1 cellular context compared by ENCODE assay signal in genomic region chr10:86535057-86535882, GRCh38.
TF ChIP-seq lines count a peak whose summit lies in the region.

No MANE protein-coding gene starts in this region.

TF ChIP-seq in HepG2, 621 proteins besides CTCF, POLR2A, EP300 and RAD21 (continued from another document and continues in another):
- TF ChIP-seq, protein P1, sequence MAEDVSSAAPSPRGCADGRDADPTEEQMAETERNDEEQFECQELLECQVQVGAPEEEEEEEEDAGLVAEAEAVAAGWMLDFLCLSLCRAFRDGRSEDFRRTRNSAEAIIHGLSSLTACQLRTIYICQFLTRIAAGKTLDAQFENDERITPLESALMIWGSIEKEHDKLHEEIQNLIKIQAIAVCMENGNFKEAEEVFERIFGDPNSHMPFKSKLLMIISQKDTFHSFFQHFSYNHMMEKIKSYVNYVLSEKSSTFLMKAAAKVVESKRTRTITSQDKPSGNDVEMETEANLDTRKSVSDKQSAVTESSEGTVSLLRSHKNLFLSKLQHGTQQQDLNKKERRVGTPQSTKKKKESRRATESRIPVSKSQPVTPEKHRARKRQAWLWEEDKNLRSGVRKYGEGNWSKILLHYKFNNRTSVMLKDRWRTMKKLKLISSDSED (CRISPR knock-in tag; IDR thresholded peaks at IDR 0.05) = peak; percentile 62; the same call in 1 of the 2 replicates
- TF ChIP-seq ZNF556 (CRISPR knock-in tag; IDR thresholded peaks at IDR 0.05; ENCODE audit: borderline replicate concordance) = 0 out of 2 replicates have a peak, but pooled peaks have one; percentile 40
- no peak for TF ChIP-seq ZNF263 (CRISPR knock-in tag; IDR thresholded peaks at IDR 0.05)
- peak; percentile 56; the same call in 1 of the 2 replicates for TF ChIP-seq HOXA3 (CRISPR knock-in tag; IDR thresholded peaks at IDR 0.05)
- no peak for TF ChIP-seq ZFP41 (CRISPR knock-in tag; IDR thresholded peaks at IDR 0.05; ENCODE audit: borderline replicate concordance)
- peak; percentile 50; the same call in 1 of the 2 replicates for TF ChIP-seq DMAP1 (CRISPR knock-in tag; IDR thresholded peaks at IDR 0.05)
- TF ChIP-seq, protein P2, sequence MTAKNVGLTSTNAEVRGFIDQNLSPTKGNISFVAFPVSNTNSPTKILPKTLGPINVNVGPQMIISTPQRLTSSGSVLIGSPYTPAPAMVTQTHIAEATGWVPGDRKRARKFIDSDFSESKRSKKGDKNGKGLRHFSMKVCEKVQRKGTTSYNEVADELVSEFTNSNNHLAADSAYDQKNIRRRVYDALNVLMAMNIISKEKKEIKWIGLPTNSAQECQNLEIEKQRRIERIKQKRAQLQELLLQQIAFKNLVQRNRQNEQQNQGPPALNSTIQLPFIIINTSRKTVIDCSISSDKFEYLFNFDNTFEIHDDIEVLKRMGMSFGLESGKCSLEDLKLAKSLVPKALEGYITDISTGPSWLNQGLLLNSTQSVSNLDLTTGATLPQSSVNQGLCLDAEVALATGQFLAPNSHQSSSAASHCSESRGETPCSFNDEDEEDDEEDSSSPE (CRISPR knock-in tag; IDR thresholded peaks at IDR 0.05) = peak; percentile 37; the same call in 1 of the 2 replicates
- no peak for TF ChIP-seq SOX13 (IDR thresholded peaks at IDR 0.05)
- peak in 1 of 2 experiments; percentile 27; a peak in 1 of 4 replicates for TF ChIP-seq SOX13 (CRISPR knock-in tag; conservative IDR thresholded peaks at IDR 0.05 in 1 of 2, IDR thresholded peaks at IDR 0.05 in 1 of 2)
- TF ChIP-seq MAFK (conservative IDR thresholded peaks at IDR 0.05 in 1 of 2, IDR thresholded peaks at IDR 0.05 in 1 of 2; ENCODE audit: low read length in 2 of 2) = no peak
- no peak for TF ChIP-seq SIN3B (IDR thresholded peaks at IDR 0.05; ENCODE audit: low read length)
- TF ChIP-seq ZNF17 (CRISPR knock-in tag; IDR thresholded peaks at IDR 0.05) = no peak
- TF ChIP-seq TBX3 (IDR thresholded peaks at IDR 0.05; ENCODE audit: borderline replicate concordance) = no peak
- no peak for TF ChIP-seq ZNF326 (CRISPR knock-in tag; IDR thresholded peaks at IDR 0.05; ENCODE audit: borderline replicate concordance)
- no peak for TF ChIP-seq NR2F6 (IDR thresholded peaks at IDR 0.05)
- TF ChIP-seq NR2F6 (CRISPR knock-in tag; IDR thresholded peaks at IDR 0.05) = peak; percentile 24; the same call in 1 of the 2 replicates
- no peak for TF ChIP-seq FIP1L1 (IDR thresholded peaks at IDR 0.05; ENCODE audit: borderline replicate concordance, insufficient read depth, low read depth, low read length)
- TF ChIP-seq MTA1 (CRISPR knock-in tag; IDR thresholded peaks at IDR 0.05; ENCODE audit: borderline replicate concordance) = no peak
- TF ChIP-seq, protein P3, sequence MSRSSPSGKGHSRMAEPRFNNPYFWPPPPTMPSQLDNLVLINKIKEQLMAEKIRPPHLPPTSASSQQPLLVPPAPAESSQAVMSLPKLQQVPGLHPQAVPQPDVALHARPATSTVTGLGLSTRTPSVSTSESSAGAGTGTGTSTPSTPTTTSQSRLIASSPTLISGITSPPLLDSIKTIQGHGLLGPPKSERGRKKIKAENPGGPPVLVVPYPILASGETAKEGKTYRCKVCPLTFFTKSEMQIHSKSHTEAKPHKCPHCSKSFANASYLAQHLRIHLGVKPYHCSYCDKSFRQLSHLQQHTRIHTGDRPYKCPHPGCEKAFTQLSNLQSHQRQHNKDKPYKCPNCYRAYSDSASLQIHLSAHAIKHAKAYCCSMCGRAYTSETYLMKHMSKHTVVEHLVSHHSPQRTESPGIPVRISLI (CRISPR knock-in tag; IDR thresholded peaks at IDR 0.05; ENCODE audit: borderline replicate concordance) = no peak; the same call in 1 of the 2 replicates
- TF ChIP-seq ZSCAN29 (CRISPR knock-in tag; conservative IDR thresholded peaks at IDR 0.05) = peak; percentile 99
- peak; percentile 49; the same call in 1 of the 2 replicates for TF ChIP-seq ZNF770 (CRISPR knock-in tag; IDR thresholded peaks at IDR 0.05)
- TF ChIP-seq YY1 (IDR thresholded peaks at IDR 0.05; ENCODE audit: insufficient read depth, insufficient replicate concordance, low read depth, low read length) = peak; percentile 36
- TF ChIP-seq, protein P4, sequence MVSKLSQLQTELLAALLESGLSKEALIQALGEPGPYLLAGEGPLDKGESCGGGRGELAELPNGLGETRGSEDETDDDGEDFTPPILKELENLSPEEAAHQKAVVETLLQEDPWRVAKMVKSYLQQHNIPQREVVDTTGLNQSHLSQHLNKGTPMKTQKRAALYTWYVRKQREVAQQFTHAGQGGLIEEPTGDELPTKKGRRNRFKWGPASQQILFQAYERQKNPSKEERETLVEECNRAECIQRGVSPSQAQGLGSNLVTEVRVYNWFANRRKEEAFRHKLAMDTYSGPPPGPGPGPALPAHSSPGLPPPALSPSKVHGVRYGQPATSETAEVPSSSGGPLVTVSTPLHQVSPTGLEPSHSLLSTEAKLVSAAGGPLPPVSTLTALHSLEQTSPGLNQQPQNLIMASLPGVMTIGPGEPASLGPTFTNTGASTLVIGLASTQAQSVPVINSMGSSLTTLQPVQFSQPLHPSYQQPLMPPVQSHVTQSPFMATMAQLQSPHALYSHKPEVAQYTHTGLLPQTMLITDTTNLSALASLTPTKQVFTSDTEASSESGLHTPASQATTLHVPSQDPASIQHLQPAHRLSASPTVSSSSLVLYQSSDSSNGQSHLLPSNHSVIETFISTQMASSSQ (IDR thresholded peaks at IDR 0.05; ENCODE audit: low read depth) = peak; percentile 44; the same call in 1 of the 2 replicates
- TF ChIP-seq, protein P4 (CRISPR knock-in tag; IDR thresholded peaks at IDR 0.05; ENCODE audit: borderline replicate concordance) = peak; percentile 78
- TF ChIP-seq AGO1 (IDR thresholded peaks at IDR 0.05; ENCODE audit: low read depth, low read length, poor library complexity, severe bottlenecking) = peak; percentile 38
- TF ChIP-seq, protein P5, sequence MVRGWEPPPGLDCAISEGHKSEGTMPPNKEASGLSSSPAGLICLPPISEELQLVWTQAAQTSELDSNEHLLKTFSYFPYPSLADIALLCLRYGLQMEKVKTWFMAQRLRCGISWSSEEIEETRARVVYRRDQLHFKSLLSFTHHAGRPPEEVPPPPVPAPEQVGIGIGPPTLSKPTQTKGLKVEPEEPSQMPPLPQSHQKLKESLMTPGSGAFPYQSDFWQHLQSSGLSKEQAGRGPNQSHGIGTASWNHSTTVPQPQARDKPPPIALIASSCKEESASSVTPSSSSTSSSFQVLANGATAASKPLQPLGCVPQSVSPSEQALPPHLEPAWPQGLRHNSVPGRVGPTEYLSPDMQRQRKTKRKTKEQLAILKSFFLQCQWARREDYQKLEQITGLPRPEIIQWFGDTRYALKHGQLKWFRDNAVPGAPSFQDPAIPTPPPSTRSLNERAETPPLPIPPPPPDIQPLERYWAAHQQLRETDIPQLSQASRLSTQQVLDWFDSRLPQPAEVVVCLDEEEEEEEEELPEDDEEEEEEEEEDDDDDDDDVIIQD (CRISPR knock-in tag; IDR thresholded peaks at IDR 0.05; ENCODE audit: low read depth) = no peak
- no peak for TF ChIP-seq HOXA9 (CRISPR knock-in tag; IDR thresholded peaks at IDR 0.05; ENCODE audit: borderline replicate concordance)
- TF ChIP-seq ZNF563 (CRISPR knock-in tag; IDR thresholded peaks at IDR 0.05) = peak; percentile 70; the same call in 1 of the 2 replicates
- TF ChIP-seq KMT2A (CRISPR knock-in tag; IDR thresholded peaks at IDR 0.05) = no peak
- 0 out of 2 replicates have a peak, but pooled peaks have one; percentile 60 for TF ChIP-seq MXD4 (CRISPR knock-in tag; IDR thresholded peaks at IDR 0.05)
- TF ChIP-seq ZC3H13 (CRISPR knock-in tag; IDR thresholded peaks at IDR 0.05) = peak; percentile 26; the same call in 1 of the 2 replicates
- TF ChIP-seq POGK (CRISPR knock-in tag; conservative IDR thresholded peaks at IDR 0.05) = 0 out of 2 replicates have a peak, but pooled peaks have one; percentile 46
- no peak for TF ChIP-seq EEA1 (CRISPR knock-in tag; IDR thresholded peaks at IDR 0.05; ENCODE audit: borderline replicate concordance)
- TF ChIP-seq KLF11 (CRISPR knock-in tag; IDR thresholded peaks at IDR 0.05) = no peak
- no peak for TF ChIP-seq ATF1 (CRISPR knock-in tag; IDR thresholded peaks at IDR 0.05)
- 0 out of 2 replicates have a peak, but pooled peaks have one; percentile 77 for TF ChIP-seq ZNF33B (CRISPR knock-in tag; IDR thresholded peaks at IDR 0.05)
- TF ChIP-seq IKZF4 (CRISPR knock-in tag; IDR thresholded peaks at IDR 0.05; ENCODE audit: borderline replicate concordance, low read depth, not compliant biosample characterization) = peak; percentile 49
- no peak for TF ChIP-seq ZNF597 (CRISPR knock-in tag; IDR thresholded peaks at IDR 0.05)
- no peak for TF ChIP-seq ZBTB10 (CRISPR knock-in tag; IDR thresholded peaks at IDR 0.05; ENCODE audit: borderline replicate concordance)
- no peak for TF ChIP-seq SRSF4 (IDR thresholded peaks at IDR 0.05; ENCODE audit: low read depth, low read length, poor library complexity, severe bottlenecking)
